ENCODE assay signal across 9 cellular contexts in genomic region chr15:68691667-68692066, GRCh38.
A peak's percentile ranks its signal among the peaks of the same experiment; 100 is the strongest.
DNase-seq lines count a peak whose midpoint lies in the region; ATAC-seq lines count a peak whose summit lies in the region.
"Had no signal": no experiment of that assay in that cellular context is flagged by ENCODE, and none has a peak within 500 bp of the region (broad histone marks: within the 10 kb centered on the region; RNA-seq: fewer than 3 reads in every experiment).

No MANE protein-coding gene starts in this region.

- WGBS in mesendoderm (ENCODE audit: extremely low coverage, insufficient coverage, low lambda C conversion rate) = no CpG with 5 or more reads among the region's 6 CpGs

- H3K4ac ChIP-seq in mesendoderm (ENCODE audit: low read depth, low read length) = no peak overlapping the region

- H3K56ac ChIP-seq in mesendoderm (ENCODE audit: low read length) = peak overlapping the region; percentile 13

- ATAC-seq in GM21723 (IDR thresholded peaks at IDR 0.05; ENCODE audit: unreplicated experiment) = no peak

- DNase-seq in NCI-H1417 (lab: John Stamatoyannopoulos, UW) (peak; percentile 58 to 87 (median 86)), NCI-H1417 treated with DMSO at 0.1 percent for 48 hours (lab: John Stamatoyannopoulos, UW) (no peak), M059J (ENCODE audit: low read depth) (peak; percentile 10), NCI-H69 (lab: John Stamatoyannopoulos, UW) (peak; percentile 50), mesendoderm (no peak), 8988T (no peak)
- DNase-seq in stimulated activated naive CD4-positive, alpha-beta T cell treated with Interleukin-2 at 50 U/mL for 16 hours (lab: John Stamatoyannopoulos, UW) = no peak
- DNase-seq: Kasumi-1 had no signal

- H3K23ac ChIP-seq in mesendoderm (ENCODE audit: low read length) = peak overlapping the region; percentile 59

- H4K5ac ChIP-seq in mesendoderm (ENCODE audit: low read length) = no peak overlapping the region

- no peak overlapping the region for H4K8ac ChIP-seq in mesendoderm (ENCODE audit: low read depth, low read length)

- no peak overlapping the region for H3K27ac ChIP-seq in mesendoderm (ENCODE audit: low read depth, low read length)

- H3K79me2 ChIP-seq in mesendoderm (ENCODE audit: control insufficient read depth, insufficient read depth, low read length) = no peaks in the 10 kb centered on the region

- no peak overlapping the region for H3K18ac ChIP-seq in mesendoderm (ENCODE audit: low read length)

- H3K36me3 ChIP-seq in mesendoderm (ENCODE audit: control insufficient read depth, insufficient read depth, low read length) = no peaks in the 10 kb centered on the region

- no peak overlapping the region for H2BK15ac ChIP-seq in mesendoderm (replicated peaks; ENCODE audit: low read depth)

- H3K4me1 ChIP-seq in mesendoderm (ENCODE audit: control insufficient read depth, low read depth, low read length) = peaks cover 13% of the 10 kb centered on the region

- no peak overlapping the region for H3K9ac ChIP-seq in mesendoderm (ENCODE audit: low read length)

- H2BK120ac ChIP-seq in mesendoderm (ENCODE audit: low read depth, low read length) = no peak overlapping the region

- no peak overlapping the region for H2AK5ac ChIP-seq in mesendoderm (ENCODE audit: low read length)

- H3K27me3 ChIP-seq in mesendoderm (ENCODE audit: insufficient read depth, low read length, poor library complexity) = no peaks in the 10 kb centered on the region

- H3K4me2 ChIP-seq in mesendoderm (ENCODE audit: low read length) = no peak overlapping the region

- no peak overlapping the region for H2BK5ac ChIP-seq in mesendoderm (ENCODE audit: low read length)

- H3K79me1 ChIP-seq in mesendoderm (ENCODE audit: low read length) = no peaks in the 10 kb centered on the region

- H3K4me3 ChIP-seq in mesendoderm (ENCODE audit: low read length) = no peak overlapping the region

Comparison
In these comparisons a context has a peak if more than half of its experiments do, and no peak if none do; other contexts are left out.
1. DNase-seq: peak in NCI-H1417 (3 of 3), M059J (single experiment) and NCI-H69 (single experiment); none in NCI-H1417 treated with DMSO at 0.1 percent for 48 hours (single experiment), mesendoderm (single experiment), 8988T (single experiment) and stimulated activated naive CD4-positive, alpha-beta T cell treated with Interleukin-2 at 50 U/mL for 16 hours (single experiment).